ENCODE assay signal across 8 cellular contexts in the genomic region with DNA sequence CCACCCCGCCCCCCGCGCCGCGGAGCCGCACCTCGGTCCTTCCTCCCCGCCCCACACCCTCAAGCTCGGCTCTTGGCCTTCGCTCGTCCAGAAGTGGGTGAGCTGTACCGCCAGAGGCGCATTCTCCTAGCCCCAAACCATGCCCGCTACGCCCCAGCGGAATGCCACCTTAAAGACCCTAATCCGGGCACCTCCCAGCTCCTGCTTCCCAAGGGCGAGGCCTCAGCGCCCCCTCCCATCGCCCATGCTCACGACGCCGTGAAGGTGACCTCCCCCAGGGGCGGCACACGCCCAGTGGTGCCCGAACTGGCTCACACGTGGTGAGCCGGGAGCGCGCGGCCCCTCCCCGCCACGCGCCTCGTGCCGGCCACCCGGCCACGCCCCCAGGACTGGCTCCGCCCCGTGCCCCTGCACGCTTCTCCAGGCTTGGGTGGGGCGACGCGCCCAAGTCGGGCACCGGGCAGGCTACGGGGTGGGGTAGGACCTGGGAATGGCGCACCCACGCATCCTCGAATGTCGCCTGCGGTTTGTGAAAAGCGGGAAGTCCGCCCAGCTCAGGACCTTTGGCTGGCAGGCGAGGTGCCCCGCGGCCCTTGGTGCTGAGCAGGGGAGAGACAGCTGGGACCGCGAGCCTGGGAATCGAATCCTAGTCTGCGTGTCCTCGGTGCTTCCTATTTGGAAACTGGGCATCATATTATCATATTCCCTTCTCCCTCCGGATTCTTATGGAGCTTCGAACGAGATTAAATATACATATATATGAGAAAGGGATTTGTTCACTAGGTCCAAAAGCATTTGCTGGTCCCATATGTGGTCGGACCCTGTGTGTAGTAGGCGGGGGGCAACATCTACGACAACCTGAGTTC. TPM values are rescaled to one million over a fixed set of nuclear protein-coding genes. Genes with fewer than 3 reads are reported as not detected.
DNase-seq lines count a peak whose midpoint lies in the region; ATAC-seq and TF ChIP-seq lines count a peak whose summit lies in the region.

No MANE protein-coding gene starts in this region.

- no peaks in the 10 kb centered on the region for H3K27me3 Mint-ChIP-seq in activated naive CD4-positive, alpha-beta T cell treated with anti-CD3 and anti-CD28 coated beads, Interleukin-2, amount 50 U/mL, for 24 hours
- H3K27me3 Mint-ChIP-seq in osteocyte (ENCODE audit: unreplicated experiment), result no peaks in the 10 kb centered on the region

- peak overlapping the region; percentile 89 for H3K4me3 Mint-ChIP-seq in activated naive CD4-positive, alpha-beta T cell treated with anti-CD3 and anti-CD28 coated beads, Interleukin-2, amount 50 U/mL, for 24 hours
- peak overlapping the region; percentile 83 for H3K4me3 Mint-ChIP-seq in osteocyte (ENCODE audit: unreplicated experiment)

- no peaks in the 10 kb centered on the region for H3K9me3 Mint-ChIP-seq in activated naive CD4-positive, alpha-beta T cell treated with anti-CD3 and anti-CD28 coated beads, Interleukin-2, amount 50 U/mL, for 24 hours
- H3K9me3 Mint-ChIP-seq in osteocyte (ENCODE audit: unreplicated experiment), result no peaks in the 10 kb centered on the region

- peaks cover 3 to 12% of the 10 kb centered on the region in 2 donors for H3K4me1 ChIP-seq in thoracic aorta (ENCODE audit: control insufficient read depth in 1 of 2, low read depth in 2 of 2)

- intact Hi-C loops in head of caudate nucleus (cut with DNase I), result no loop called here

- DNase-seq in GM10266 (ENCODE audit: extremely low spot score) (peak; percentile 93), HFF-Myc (ENCODE audit: extremely low read depth, low read depth) (no peak), NAMALWA (ENCODE audit: low spot score) (peak; percentile 94), SK-N-MC (ENCODE audit: low read depth, low spot score) (no peak), head of caudate nucleus (peak; percentile 53 to 93 (median 87)), osteocyte (ENCODE audit: extremely low spot score, unreplicated experiment) (peak; percentile 96), thoracic aorta (ENCODE audit: low spot score) (peak; percentile 56)

- H3K27me3 ChIP-seq in thoracic aorta (replicated peaks; ENCODE audit: insufficient read depth), result no peaks in the 10 kb centered on the region

- peaks cover 16% of the 10 kb centered on the region for H3K4me1 Mint-ChIP-seq in activated naive CD4-positive, alpha-beta T cell treated with anti-CD3 and anti-CD28 coated beads, Interleukin-2, amount 50 U/mL, for 24 hours
- peaks cover 25% of the 10 kb centered on the region for H3K4me1 Mint-ChIP-seq in osteocyte (ENCODE audit: unreplicated experiment)

- no peaks in the 10 kb centered on the region for H3K9me3 ChIP-seq in SK-N-MC (ENCODE audit: low read depth, low read length)
- no peaks in the 10 kb centered on the region for H3K9me3 ChIP-seq in thoracic aorta

- TF ChIP-seq CTCF in GM10266 (IDR thresholded peaks at IDR 0.05; ENCODE audit: control insufficient read depth, insufficient read depth, low read depth, missing control alignments) (peak; percentile 5), HFF-Myc (IDR thresholded peaks at IDR 0.05; ENCODE audit: low read depth, low read length, missing control alignments) (no peak), osteocyte (IDR thresholded peaks at IDR 0.05) (peak; percentile 42), thoracic aorta (IDR thresholded peaks at IDR 0.05) (peak; percentile 52)

- peak overlapping the region; percentile 63 for H3K9ac ChIP-seq in SK-N-MC (ENCODE audit: insufficient read length)

- H3K36me3 Mint-ChIP-seq in activated naive CD4-positive, alpha-beta T cell treated with anti-CD3 and anti-CD28 coated beads, Interleukin-2, amount 50 U/mL, for 24 hours, result no peaks in the 10 kb centered on the region
- H3K36me3 Mint-ChIP-seq in osteocyte (ENCODE audit: unreplicated experiment), result peaks cover 8% of the 10 kb centered on the region

- peaks cover 3% of the 10 kb centered on the region; the same call in 1 of the 2 replicates for H3K36me3 ChIP-seq in SK-N-MC (ENCODE audit: insufficient read depth, low read length)
- no peaks in the 10 kb centered on the region for H3K36me3 ChIP-seq in thoracic aorta

- H3K4me3 ChIP-seq in HFF-Myc (replicated peaks; ENCODE audit: low read depth, low read length), result peak overlapping the region; percentile 67
- H3K4me3 ChIP-seq in SK-N-MC, result peak overlapping the region; percentile 77
- H3K4me3 ChIP-seq in thoracic aorta, result peak overlapping the region; percentile 89

- peak; percentile 67 for ATAC-seq in thoracic aorta (ENCODE audit: insufficient number of reproducible peaks, low FRiP score, low read depth)

- H3K27ac ChIP-seq in SK-N-MC (peak overlapping the region; percentile 67; the same call in 1 of the 2 replicates), thoracic aorta (peak overlapping the region; percentile 93 to 97)

- peak overlapping the region; percentile 91 for H3K27ac Mint-ChIP-seq in activated naive CD4-positive, alpha-beta T cell treated with anti-CD3 and anti-CD28 coated beads, Interleukin-2, amount 50 U/mL, for 24 hours
- H3K27ac Mint-ChIP-seq in osteocyte (ENCODE audit: unreplicated experiment), result peak overlapping the region; percentile 94

RNA-seq across cellular contexts. Expression of gene SOX12, which starts 0.9 kb away (rescaled TPM):
- total RNA-seq in osteocyte (30.8 and 31.7 TPM in 2 replicates), thoracic aorta (1 to 10 TPM; 3.9 to 5.4 TPM)

RNA-seq across cellular contexts. Expression of gene NRSN2, which starts 22.5 kb away (rescaled TPM):
- total RNA-seq in osteocyte (47.3 and 57.7 TPM in 2 replicates), thoracic aorta (10 to 100 TPM; 25.1 to 56.9 TPM)

RNA-seq across cellular contexts. Expression of gene ZCCHC3, which starts 27.0 kb away (rescaled TPM):
- 22.4 and 22.7 TPM in 2 replicates for total RNA-seq in osteocyte
- 10 to 100 TPM; 14.4 to 19.5 TPM for total RNA-seq in thoracic aorta

RNA-seq across cellular contexts. Expression of gene C20orf96, which starts 33.9 kb away (rescaled TPM):
- total RNA-seq in osteocyte (17.6 and 19.9 TPM in 2 replicates), thoracic aorta (1 to 10 TPM in 1 of 2 donors, under 1 TPM in 1; 0.92 to 6.2 TPM)

RNA-seq across cellular contexts. Expression of gene TRIB3, which starts 56.1 kb away (rescaled TPM):
- total RNA-seq in osteocyte (49.1 and 62.6 TPM in 2 replicates), thoracic aorta (1 to 10 TPM; 2.7 to 5.0 TPM)

Comparison
In these comparisons a context has a peak if more than half of its experiments do, and no peak if none do; other contexts are left out.
1. DNase-seq: peak in GM10266 (single experiment), NAMALWA (single experiment), head of caudate nucleus (42 of 42), osteocyte (single experiment) and thoracic aorta (single experiment); none in HFF-Myc (single experiment) and SK-N-MC (single experiment).
2. Peak in every context shown above with its lines, with median percentiles within 50 percentile points of each other: H3K4me3 ChIP-seq.